28 cellular contexts compared by ENCODE assay signal in the genomic region with DNA sequence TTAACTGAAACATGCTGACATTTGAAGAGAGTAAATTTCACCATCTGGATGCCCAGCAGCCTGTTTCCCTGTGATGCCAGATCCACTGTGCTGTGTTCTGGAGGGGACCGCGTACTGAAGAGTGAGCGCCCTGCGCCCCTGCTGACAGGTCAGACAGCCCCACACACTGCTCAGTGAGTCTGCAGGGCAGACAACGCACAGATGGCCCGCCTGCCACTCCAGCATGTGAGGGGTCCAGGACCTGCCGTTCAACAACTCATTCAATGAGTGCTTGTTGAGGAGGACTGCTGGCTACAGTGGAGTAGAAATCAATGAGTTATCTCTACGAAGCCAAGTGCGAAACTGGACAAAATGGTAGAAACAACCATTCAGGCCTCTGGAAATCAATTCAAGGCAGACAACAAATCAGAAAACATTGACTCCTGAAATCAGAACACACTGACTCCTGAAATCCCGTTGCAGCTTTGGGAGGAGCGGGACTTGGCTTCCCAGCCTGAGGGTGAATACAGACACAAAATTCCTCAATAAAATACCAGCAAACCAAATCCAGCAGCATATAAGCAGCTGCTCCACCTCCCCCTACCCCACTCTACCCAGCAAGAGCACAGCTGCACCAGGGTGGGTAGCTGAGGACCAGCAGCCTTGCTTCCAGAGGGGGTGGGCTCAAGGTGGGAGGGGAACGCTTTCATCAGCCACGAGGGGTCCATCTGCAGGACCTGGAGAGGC. TPM values are rescaled to one million over a fixed set of nuclear protein-coding genes. Genes with fewer than 3 reads are reported as not detected.
A peak's percentile ranks its signal among the peaks of the same experiment; 100 is the strongest.
DNase-seq lines count a peak whose midpoint lies in the region; TF ChIP-seq lines count a peak whose summit lies in the region.
"Had no signal": no experiment of that assay in that cellular context is flagged by ENCODE, and none has a peak within 500 bp of the region (broad histone marks: within the 10 kb centered on the region; RNA-seq: fewer than 3 reads in every experiment).

No MANE protein-coding gene starts in this region.

- peaks cover 6% of the 10 kb centered on the region for H3K9me3 Mint-ChIP-seq in glutamatergic neuron (ENCODE audit: unreplicated experiment)

- peak overlapping the region; percentile 13; the same call in 1 of the 2 replicates for H3K27ac ChIP-seq in SJCRH30
- H3K27ac ChIP-seq: 22Rv1, SJSA1 had no signal

- peak overlapping the region; percentile 69 for H3K4me3 Mint-ChIP-seq in glutamatergic neuron (ENCODE audit: unreplicated experiment)
- H3K4me3 Mint-ChIP-seq: B cell; CD8-positive, alpha-beta memory T cell had no signal

- peak overlapping the region; percentile 97 for H3K27ac Mint-ChIP-seq in glutamatergic neuron (ENCODE audit: unreplicated experiment)
- H3K27ac Mint-ChIP-seq: B cell; CD14-positive monocyte; CD8-positive, alpha-beta memory T cell had no signal

- no peak for TF ChIP-seq CTCF in glutamatergic neuron (IDR thresholded peaks at IDR 0.05; ENCODE audit: partially characterized antibody, unreplicated experiment)

- peaks cover 7% of the 10 kb centered on the region for H3K27me3 Mint-ChIP-seq in glutamatergic neuron (ENCODE audit: unreplicated experiment)

- peaks cover 15% of the 10 kb centered on the region for H3K4me1 ChIP-seq in SJCRH30
- H3K4me1 ChIP-seq: SJSA1 had no signal

- H3K9me3 ChIP-seq in SJCRH30 (replicated peaks), result no peaks in the 10 kb centered on the region
- H3K9me3 ChIP-seq: SJSA1 had no signal

- no peaks in the 10 kb centered on the region for H3K36me3 ChIP-seq in SJCRH30
- H3K36me3 ChIP-seq: SJSA1 had no signal

- intact Hi-C loops in posterior vena cava (cut with DNase I), result no loop called here

- H3K36me3 Mint-ChIP-seq in glutamatergic neuron (ENCODE audit: unreplicated experiment), result no peaks in the 10 kb centered on the region

- peak; percentile 2 for DNase-seq in activated CD8-positive, alpha-beta memory T cell treated with anti-CD3 and anti-CD28 coated beads, Interleukin-2, amount 50 U/mL, for 4 hours
- no peak for DNase-seq in activated CD8-positive, alpha-beta memory T cell treated with anti-CD3 and anti-CD28 coated beads for 24 hours
- DNase-seq in SJCRH30 (peak; percentile 53 to 63), glutamatergic neuron (no peak), posterior vena cava (ENCODE audit: low spot score) (peak; percentile 44), hippocampal formation (lab: John Stamatoyannopoulos, UW) (no peak), COR-L47 (lab: John Stamatoyannopoulos, UW) (no peak), NCI-H524 treated with DMSO at 0.1 percent for 48 hours (lab: John Stamatoyannopoulos, UW) (no peak)
- DNase-seq: Calu3; CD8-positive, alpha-beta memory T cell; DMS153; KBM-7; MV-4-11; NCI-H1105; NCI-H1436 treated with DMSO at 0.1 percent for 48 hours; NCI-H187 treated with DMSO at 0.1 percent for 48 hours; NCI-H2171 treated with DMSO at 0.1 percent for 48 hours; NCI-H446; NCI-H526; NCI-H82; NK-92 treated with Interleukin-12 subunit alpha and Interleukin-12 subunit beta, amount 100 ng/mL, for 24 hours; PC-3 had no signal

- H3K4me1 Mint-ChIP-seq in glutamatergic neuron (ENCODE audit: low read depth, unreplicated experiment), result peaks cover 61% of the 10 kb centered on the region

- peak overlapping the region; percentile 22 for H3K4me3 ChIP-seq in SJCRH30
- H3K4me3 ChIP-seq: SJSA1 had no signal

- peaks cover 23% of the 10 kb centered on the region for H3K27me3 ChIP-seq in SJCRH30
- H3K27me3 ChIP-seq: SJSA1 had no signal

RNA-seq across cellular contexts. Expression of gene FGFRL1, which starts 49.4 kb away (rescaled TPM):
- total RNA-seq in SJCRH30 (2014; rRNA removed; shearing (Covaris generic)), result 45.3 and 51.2 TPM in 2 replicates
- total RNA-seq in glutamatergic neuron (ENCODE audit: unreplicated experiment) (20.9 TPM), posterior vena cava (10 to 100 TPM; 16.2 to 20.7 TPM)

RNA-seq across cellular contexts. Expression of gene RNF212, which starts 52.6 kb away (rescaled TPM):
- total RNA-seq in SJCRH30 (2014; rRNA removed; shearing (Covaris generic)), result not detected in 2 replicates
- total RNA-seq in glutamatergic neuron (ENCODE audit: unreplicated experiment) (11.1 TPM), posterior vena cava (1 to 10 TPM in 1 of 2 donors, under 1 TPM in 1; 0.76 to 4.0 TPM)
- total RNA-seq: Calu3, LHCN-M2, MCF 10A, PC-3, SJSA1 had no signal

Comparison
In these comparisons a context has a peak if more than half of its experiments do, and no peak if none do; other contexts are left out.
1. DNase-seq: peak in activated CD8-positive, alpha-beta memory T cell treated with anti-CD3 and anti-CD28 coated beads, Interleukin-2, amount 50 U/mL, for 4 hours (single experiment), SJCRH30 (2 of 2) and posterior vena cava (single experiment); none in activated CD8-positive, alpha-beta memory T cell treated with anti-CD3 and anti-CD28 coated beads for 24 hours (single experiment), glutamatergic neuron (single experiment), hippocampal formation (0 of 2), COR-L47 (single experiment) and NCI-H524 treated with DMSO at 0.1 percent for 48 hours (single experiment).